In the genomic region with DNA sequence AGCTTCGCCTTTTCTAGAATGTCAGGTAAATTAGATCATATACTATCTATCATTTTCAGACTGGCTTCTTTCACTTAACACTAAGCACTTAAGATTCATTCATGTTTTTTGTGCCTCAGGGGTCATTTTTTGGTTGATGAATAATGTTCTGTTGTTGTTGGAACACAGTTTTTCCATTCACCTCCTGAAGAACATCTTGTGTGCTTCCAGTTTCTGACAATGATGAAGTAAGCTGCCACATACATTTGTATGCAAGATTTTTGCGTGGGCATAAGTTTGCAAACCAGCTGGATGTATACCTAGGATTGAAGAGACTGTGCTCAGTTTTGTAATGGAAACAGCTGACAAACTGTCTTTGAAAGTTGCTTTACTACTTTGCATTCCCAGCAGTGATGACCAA, we compare ENCODE assay signal across 18 cellular contexts. TPM values are rescaled to one million over a fixed set of nuclear protein-coding genes. Genes with fewer than 3 reads are reported as not detected.
DNase-seq lines count a peak whose midpoint lies in the region; ATAC-seq and TF ChIP-seq lines count a peak whose summit lies in the region.
"Had no signal": no experiment of that assay in that cellular context is flagged by ENCODE, and none has a peak within 500 bp of the region (broad histone marks: within the 10 kb centered on the region; RNA-seq: fewer than 3 reads in every experiment).

No MANE protein-coding gene starts in this region.

- CTCF ChIA-PET in mammary epithelial cell (lab: Charles Lee; ENCODE audit: low non-redundant PET): interaction anchor here (0.5 kb wide), 1 partner anchor 570 kb away, joined by 4 read pairs; no protein-coding TSS in a partner anchor

- TF ChIP-seq EP300 in stomach (IDR thresholded peaks at IDR 0.05): no peak

- BruUV-seq in mammary epithelial cell (replicated peaks; lab: Mats Ljungman, UMichigan): no TSS peak

- TF ChIP-seq POLR2A in stomach (IDR thresholded peaks at IDR 0.05): no peak

- H3K4me3 ChIP-seq in mammary epithelial cell (replicated peaks in 1 of 3; ENCODE audit: insufficient read depth in 1 of 3, low read depth in 2 of 3, low read length in 3 of 3) (no peak overlapping the region), stomach (no peak overlapping the region)
- H3K4me3 ChIP-seq: GM23338 had no signal

- 20% methylated on average over 2 of the region's 2 CpGs for WGBS in mammary epithelial cell (ENCODE audit: low coverage, missing lambda C conversion rate)
- WGBS in stomach, 5 donors: 66 to 95% (median 79%) methylated on average over 2 of the region's 2 CpGs

- intact Hi-C loops in mammary epithelial cell (cut with micrococcal nuclease) (no loop called here), stomach (cut with DNase I; ENCODE audit: low total_unique reads) (no loop called here)

- peak overlapping the region; percentile 22 for H2AFZ ChIP-seq in mammary epithelial cell (ENCODE audit: low read depth, low read length)
- H2AFZ ChIP-seq: GM23338 had no signal

- no peaks in the 10 kb centered on the region for H3K4me1 ChIP-seq in mammary epithelial cell (ENCODE audit: insufficient read depth, low read length)
- H3K4me1 ChIP-seq in stomach: no peaks in the 10 kb centered on the region

- H4K20me1 ChIP-seq in mammary epithelial cell (ENCODE audit: insufficient read depth, low read length): no peaks in the 10 kb centered on the region

- H3K9me3 ChIP-seq in mammary epithelial cell (replicated peaks; ENCODE audit: insufficient read depth, low read length) (no peaks in the 10 kb centered on the region), stomach (no peaks in the 10 kb centered on the region)

- peak overlapping the region; percentile 2 for H3K4me2 ChIP-seq in mammary epithelial cell (ENCODE audit: insufficient read depth, low read depth, low read length)
- H3K4me2 ChIP-seq: GM23338 had no signal

- no peaks in the 10 kb centered on the region for H3K79me2 ChIP-seq in mammary epithelial cell (ENCODE audit: insufficient read depth, low read length)

- peak overlapping the region; percentile 67 for H3K27ac ChIP-seq in mammary epithelial cell (ENCODE audit: insufficient read depth, low read depth, low read length)
- peak overlapping the region; percentile 58 for H3K27ac ChIP-seq in epithelial cell of prostate
- no peak overlapping the region for H3K27ac ChIP-seq in stomach
- H3K27ac ChIP-seq: C4-2B had no signal

- dilution Hi-C loops in mammary epithelial cell (cut with HindIII; ENCODE audit: low sequenced_read_pairs): no loop called here

- in situ Hi-C loops in mammary epithelial cell (cut with MboI; ENCODE audit: low sequenced_read_pairs in 2 of 2): no loop called here

- H3K36me3 ChIP-seq in mammary epithelial cell (ENCODE audit: insufficient read depth, low read length): no peaks in the 10 kb centered on the region
- H3K36me3 ChIP-seq in stomach: no peaks in the 10 kb centered on the region

- no peak for ATAC-seq in HG03520 (IDR thresholded peaks at IDR 0.05; ENCODE audit: unreplicated experiment)
- ATAC-seq: GM23338, HCT116 had no signal

- H3K27me3 ChIP-seq in mammary epithelial cell (ENCODE audit: insufficient read depth, low read length) (no peaks in the 10 kb centered on the region), stomach (no peaks in the 10 kb centered on the region)

- TF ChIP-seq CTCF in mammary epithelial cell (conservative IDR thresholded peaks at IDR 0.05 in 1 of 2, IDR thresholded peaks at IDR 0.05 in 1 of 2; ENCODE audit: extremely low read depth in 1 of 2, insufficient read depth in 1 of 2, low read depth in 1 of 2, low read length in 2 of 2) (no peak), stomach (IDR thresholded peaks at IDR 0.05) (no peak)

- DNase-seq in RPMI7951 (ENCODE audit: low read depth) (peak; percentile 17), mammary epithelial cell (peak; percentile 89), epithelial cell of prostate (ENCODE audit: low read depth, low spot score) (no peak), stomach (no peak), SW480 (ENCODE audit: low spot score) (no peak)
- DNase-seq: CD4-positive, alpha-beta T cell; DMS153; DMS79; GDM1; H7; HFFc6 had no signal

- H3K9ac ChIP-seq in mammary epithelial cell (ENCODE audit: insufficient read depth, low read length): no peak overlapping the region

RNA-seq across cellular contexts. Expression of gene MAGEA9, which starts 37.6 kb away (rescaled TPM):
- not detected in 2 replicates for total RNA-seq in RPMI7951 (2014; rRNA removed; shearing (Covaris generic))
- total RNA-seq in mammary epithelial cell: not detected
- not detected for polyA plus RNA-seq in mammary epithelial cell
- polyA minus RNA-seq in mammary epithelial cell: not detected
- total RNA-seq in stomach: not detected
- not detected for polyA plus RNA-seq in stomach
- total RNA-seq: A172; CD4-positive, alpha-beta T cell; Daoy; GM23338; H7; HFFc6 had no signal
- polyA plus RNA-seq: BJ, GM23338 had no signal

RNA-seq across cellular contexts. Expression of gene HSFX1, which starts 45.5 kb away (rescaled TPM):
- total RNA-seq in RPMI7951 (2014; rRNA removed; shearing (Covaris generic)): 0.20 and 0.36 TPM in 2 replicates
- 1 to 10 TPM in 1 of 2 donors, under 1 TPM in 1; 0.94 to 1.0 TPM for total RNA-seq in mammary epithelial cell
- 0.23 TPM for polyA plus RNA-seq in mammary epithelial cell
- not detected for polyA minus RNA-seq in mammary epithelial cell
- total RNA-seq in stomach: 1 to 10 TPM in 1 of 5 donors, under 1 TPM in 1, not detected in 3; 0.37 to 1.3 TPM
- polyA plus RNA-seq in stomach: not detected
- polyA plus RNA-seq: GM23338 had no signal

Comparison
In these comparisons a context has a peak if more than half of its experiments do, and no peak if none do; other contexts are left out.
1. DNase-seq: peak in RPMI7951 (single experiment) and mammary epithelial cell (single experiment); none in epithelial cell of prostate (single experiment), stomach (single experiment) and SW480 (single experiment).
2. H3K27ac ChIP-seq: peak in mammary epithelial cell (single experiment) and epithelial cell of prostate (single experiment); none in stomach (0 of 5).